10 cellular contexts compared by ENCODE assay signal in the genomic region with DNA sequence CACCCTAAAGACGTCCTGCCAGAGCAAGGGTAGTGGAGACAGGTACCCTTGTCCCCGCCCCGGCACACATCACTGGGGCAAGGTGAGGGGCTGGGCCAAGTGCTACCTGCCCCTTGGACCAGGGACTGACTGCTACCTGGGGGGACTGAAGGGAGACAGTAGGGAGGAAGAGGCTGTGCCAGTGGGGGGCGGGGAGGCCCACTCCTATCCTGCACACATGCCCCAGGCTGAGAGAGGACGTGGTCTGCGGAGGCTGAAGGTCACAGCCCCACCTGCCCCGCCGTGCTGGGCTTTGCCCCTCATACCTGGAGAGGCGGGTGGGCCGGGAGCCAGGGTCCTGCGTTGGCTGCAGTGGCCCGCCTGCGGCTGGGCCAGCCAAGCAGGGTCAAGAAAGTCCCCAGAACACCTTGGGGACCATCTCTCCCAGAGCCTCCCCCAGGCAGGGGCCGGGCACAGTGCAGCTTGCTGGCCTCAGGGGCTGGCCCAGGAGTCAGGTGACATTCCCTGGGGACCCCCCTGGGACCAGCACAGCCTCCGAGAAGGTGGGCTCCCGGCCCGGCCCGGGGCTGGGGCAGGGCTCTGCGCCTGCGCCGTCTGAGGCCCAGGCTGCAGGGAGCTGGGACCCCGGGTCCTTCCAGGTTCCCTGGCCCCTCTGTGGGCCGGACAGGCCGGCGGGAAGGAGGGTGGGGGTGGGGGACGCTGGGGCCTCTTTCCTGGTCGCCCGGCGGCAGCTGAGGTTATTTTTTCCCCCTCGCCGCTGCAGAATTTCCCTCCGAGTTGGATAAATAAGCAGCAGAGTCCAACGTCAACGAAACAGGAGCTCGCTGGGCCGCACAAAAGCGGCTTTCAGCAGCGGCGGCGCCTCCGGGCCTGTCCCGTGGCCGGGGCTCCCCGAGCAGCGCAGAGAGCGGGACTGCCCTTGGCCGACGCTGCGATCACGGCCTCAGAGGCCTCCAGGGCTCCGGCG. TPM values are rescaled to one million over a fixed set of nuclear protein-coding genes. Genes with fewer than 3 reads are reported as not detected.
A peak's percentile ranks its signal among the peaks of the same experiment; 100 is the strongest.
DNase-seq lines count a peak whose midpoint lies in the region; ATAC-seq, FAIRE-seq and TF ChIP-seq lines count a peak whose summit lies in the region.
"Had no signal": no experiment of that assay in that cellular context is flagged by ENCODE, and none has a peak within 500 bp of the region (broad histone marks: within the 10 kb centered on the region; RNA-seq: fewer than 3 reads in every experiment).

No MANE protein-coding gene starts in this region.

- H3K27ac Mint-ChIP-seq in astrocyte (ENCODE audit: unreplicated experiment), result no peak overlapping the region

- TF ChIP-seq CTCF in astrocyte (IDR thresholded peaks at IDR 0.05; ENCODE audit: insufficient read depth, low read depth, low read length), result no peak
- no peak for TF ChIP-seq CTCF in smooth muscle cell (IDR thresholded peaks at IDR 0.05; ENCODE audit: borderline replicate concordance, insufficient read depth, poor library complexity, severe bottlenecking)
- no peak for TF ChIP-seq CTCF in prostate gland (IDR thresholded peaks at IDR 0.05)

- no peaks in the 10 kb centered on the region for H3K36me3 Mint-ChIP-seq in astrocyte (ENCODE audit: low read depth, unreplicated experiment)

- H3K27me3 ChIP-seq in astrocyte (ENCODE audit: insufficient read depth, low read length), result no peaks in the 10 kb centered on the region
- no peaks in the 10 kb centered on the region for H3K27me3 ChIP-seq in iPS-20b (ENCODE audit: insufficient read depth, low read length)
- no peaks in the 10 kb centered on the region for H3K27me3 ChIP-seq in smooth muscle cell (ENCODE audit: low read depth)
- no peaks in the 10 kb centered on the region for H3K27me3 ChIP-seq in prostate gland (replicated peaks; ENCODE audit: insufficient read depth)

- FAIRE-seq in astrocyte (lab: Jason Lieb, UNC), result no peak
- FAIRE-seq: G401.6 had no signal

- H3K9me3 ChIP-seq in astrocyte (ENCODE audit: insufficient read depth, low read depth, low read length) (no peaks in the 10 kb centered on the region), iPS-20b (ENCODE audit: insufficient read depth, low read depth, low read length) (no peaks in the 10 kb centered on the region), smooth muscle cell (replicated peaks; ENCODE audit: low read depth) (no peaks in the 10 kb centered on the region), prostate gland (no peaks in the 10 kb centered on the region)

- no peaks in the 10 kb centered on the region for H3K9me3 Mint-ChIP-seq in astrocyte (ENCODE audit: unreplicated experiment)

- TF ChIP-seq POLR2A in prostate gland (IDR thresholded peaks at IDR 0.05), result no peak

- no peaks in the 10 kb centered on the region for H3K4me1 ChIP-seq in astrocyte (ENCODE audit: insufficient read depth, low read length)
- H3K4me1 ChIP-seq in iPS-20b (ENCODE audit: insufficient read depth, low read length), result peaks cover 3% of the 10 kb centered on the region; the same call in 1 of the 2 replicates
- peaks cover 12% of the 10 kb centered on the region for H3K4me1 ChIP-seq in smooth muscle cell (ENCODE audit: low read depth)
- no peaks in the 10 kb centered on the region for H3K4me1 ChIP-seq in prostate gland (replicated peaks)

- no peaks in the 10 kb centered on the region for H3F3A ChIP-seq in smooth muscle cell (ENCODE audit: low read depth)

- no peak overlapping the region for H3K27ac ChIP-seq in astrocyte (ENCODE audit: low read depth, low read length)
- no peak overlapping the region for H3K27ac ChIP-seq in iPS-20b (ENCODE audit: low read length)
- no peak overlapping the region for H3K27ac ChIP-seq in smooth muscle cell (ENCODE audit: low read depth)
- peak overlapping the region in 1 of 2 donors; percentile 2 for H3K27ac ChIP-seq in prostate gland

- H3K4me2 ChIP-seq in astrocyte (ENCODE audit: low read length) (peak overlapping the region; percentile 82), smooth muscle cell (peak overlapping the region; percentile 84)

- peak; percentile 68 for ATAC-seq in GM19463 (IDR thresholded peaks at IDR 0.05; ENCODE audit: unreplicated experiment)
- ATAC-seq in HG02884 (IDR thresholded peaks at IDR 0.05; ENCODE audit: unreplicated experiment), result no peak

- no peak for DNase-seq in astrocyte (ENCODE audit: low read depth)
- DNase-seq in smooth muscle cell (lab: John Stamatoyannopoulos, UW; ENCODE audit: unreplicated experiment), result no peak
- DNase-seq in NCI-H2107 (lab: John Stamatoyannopoulos, UW), result no peak
- DNase-seq in HuH-7 (ENCODE audit: low spot score), result no peak
- DNase-seq in prostate gland (ENCODE audit: low spot score), result no peak
- DNase-seq: stimulated activated CD4-positive, alpha-beta T cell treated with anti-CD3 and anti-CD28 coated beads, Interleukin-2, amount 100 ng/mL, for 48 hours had no signal

- H3K9ac ChIP-seq in astrocyte (ENCODE audit: low read length) (peak overlapping the region; percentile 61), iPS-20b (ENCODE audit: low read depth, low read length) (peak overlapping the region; percentile 68), smooth muscle cell (ENCODE audit: low read depth) (no peak overlapping the region)

- peak overlapping the region; percentile 73 for H2AFZ ChIP-seq in astrocyte (ENCODE audit: low read depth, low read length)
- peak overlapping the region; percentile 85 for H2AFZ ChIP-seq in smooth muscle cell (ENCODE audit: low read depth)

- no peaks in the 10 kb centered on the region for H3K79me2 ChIP-seq in astrocyte (ENCODE audit: insufficient read depth, low read length)
- no peaks in the 10 kb centered on the region for H3K79me2 ChIP-seq in smooth muscle cell (ENCODE audit: low read depth)

- H4K20me1 ChIP-seq in astrocyte (ENCODE audit: insufficient read depth, low read length), result no peaks in the 10 kb centered on the region
- no peaks in the 10 kb centered on the region for H4K20me1 ChIP-seq in smooth muscle cell (ENCODE audit: low read depth)

- no peaks in the 10 kb centered on the region for H3K4me1 Mint-ChIP-seq in astrocyte (ENCODE audit: low read depth, unreplicated experiment)

- WGBS in smooth muscle cell (ENCODE audit: low lambda C conversion rate), result 56% methylated on average over 35 of the region's 52 CpGs
- WGBS in prostate gland, result 31% methylated on average over 44 of the region's 52 CpGs

- no peak overlapping the region for H3K4me3 Mint-ChIP-seq in astrocyte (ENCODE audit: unreplicated experiment)

- H3K36me3 ChIP-seq in astrocyte (ENCODE audit: insufficient read depth, low read length) (no peaks in the 10 kb centered on the region), iPS-20b (ENCODE audit: insufficient read depth, low read depth, low read length) (no peaks in the 10 kb centered on the region), smooth muscle cell (ENCODE audit: low read depth) (no peaks in the 10 kb centered on the region), prostate gland (no peaks in the 10 kb centered on the region)

- peak overlapping the region; percentile 29 for H3K4me3 ChIP-seq in astrocyte (ENCODE audit: insufficient read depth, low read depth, low read length)
- peak overlapping the region; percentile 63; the same call in 1 of the 2 replicates for H3K4me3 ChIP-seq in iPS-20b (ENCODE audit: low read length)
- H3K4me3 ChIP-seq in smooth muscle cell, result peak overlapping the region; percentile 38
- H3K4me3 ChIP-seq in prostate gland, result no peak overlapping the region

- peaks cover 8% of the 10 kb centered on the region for H3K27me3 Mint-ChIP-seq in astrocyte (ENCODE audit: low read depth, unreplicated experiment)

- intact Hi-C loops in prostate gland (cut with DNase I), result no loop called here

RNA-seq across cellular contexts. Expression of a gene that starts 9.8 kb away (rescaled TPM):
- total RNA-seq in astrocyte (1.5 and 1.7 TPM in 2 replicates), smooth muscle cell (0.58 and 1.3 TPM in 2 replicates), prostate gland (1 to 10 TPM; 6.3 to 8.4 TPM)
- 1.6 and 3.3 TPM in 2 replicates for polyA plus RNA-seq in smooth muscle cell

Comparison
In these comparisons a context has a peak if more than half of its experiments do, and no peak if none do; other contexts are left out.
1. H3K4me3 ChIP-seq: peak in astrocyte (single experiment), iPS-20b (single experiment) and smooth muscle cell (single experiment); none in prostate gland (0 of 2).